ENCODE assay signal across 16 cellular contexts in genomic region chr12:13176257-13176656, GRCh38. TPM values are rescaled to one million over a fixed set of nuclear protein-coding genes. Genes with fewer than 3 reads are reported as not detected.
DNase-seq lines count a peak whose midpoint lies in the region; ATAC-seq and TF ChIP-seq lines count a peak whose summit lies in the region.
"Had no signal": no experiment of that assay in that cellular context is flagged by ENCODE, and none has a peak within 500 bp of the region (broad histone marks: within the 10 kb centered on the region; RNA-seq: fewer than 3 reads in every experiment).

No MANE protein-coding gene starts in this region.

- H3K4me1 ChIP-seq in RWPE2 (ENCODE audit: insufficient read depth, poor library complexity, severe bottlenecking) (peaks cover 60% of the 10 kb centered on the region), mucosa of descending colon (ENCODE audit: low read depth) (no peaks in the 10 kb centered on the region)

- intact Hi-C loops in mucosa of descending colon (cut with DNase I, micrococcal nuclease): no loop called here

- H3K9me3 Mint-ChIP-seq in HFFc6: no peaks in the 10 kb centered on the region
- H3K9me3 Mint-ChIP-seq in nephron: no peaks in the 10 kb centered on the region
- H3K9me3 Mint-ChIP-seq in activated naive CD4-positive, alpha-beta T cell treated with anti-CD3 and anti-CD28 coated beads, Interleukin-2, amount 10 ng/mL, durations not matched to agents 7 days and 5 days: no peaks in the 10 kb centered on the region
- H3K9me3 Mint-ChIP-seq: CD8-positive, alpha-beta T cell; GM23338 had no signal

- TF ChIP-seq CTCF in HFFc6 (IDR thresholded peaks at IDR 0.05) (no peak), RWPE2 (IDR thresholded peaks at IDR 0.05; ENCODE audit: poor library complexity, severe bottlenecking) (no peak), nephron (IDR thresholded peaks at IDR 0.05; ENCODE audit: unreplicated experiment in 3 of 3) (no peak), mucosa of descending colon (IDR thresholded peaks at IDR 0.05) (no peak)

- peak overlapping the region; percentile 5; the same call in 1 of the 2 replicates for H3K4me3 Mint-ChIP-seq in HFFc6
- no peak overlapping the region for H3K4me3 Mint-ChIP-seq in nephron
- H3K4me3 Mint-ChIP-seq in activated naive CD4-positive, alpha-beta T cell treated with anti-CD3 and anti-CD28 coated beads, Interleukin-2, amount 10 ng/mL, durations not matched to agents 7 days and 5 days: no peak overlapping the region
- H3K4me3 Mint-ChIP-seq: CD8-positive, alpha-beta T cell; GM23338 had no signal

- H3K4me1 Mint-ChIP-seq in HFFc6 (ENCODE audit: low read depth): peaks cover 89% of the 10 kb centered on the region
- peaks cover 84% of the 10 kb centered on the region for H3K4me1 Mint-ChIP-seq in nephron
- peaks cover 65% of the 10 kb centered on the region for H3K4me1 Mint-ChIP-seq in activated naive CD4-positive, alpha-beta T cell treated with anti-CD3 and anti-CD28 coated beads, Interleukin-2, amount 10 ng/mL, durations not matched to agents 7 days and 5 days

- H3K27ac Mint-ChIP-seq in HFFc6 (peak overlapping the region; percentile 62; the same call in 1 of the 2 replicates), nephron (peak overlapping the region; percentile 18 to 99 (median 43))
- no peak overlapping the region for H3K27ac Mint-ChIP-seq in activated naive CD4-positive, alpha-beta T cell treated with anti-CD3 and anti-CD28 coated beads, Interleukin-2, amount 10 ng/mL, durations not matched to agents 7 days and 5 days
- H3K27ac Mint-ChIP-seq: CD8-positive, alpha-beta T cell; GM23338 had no signal

- no peaks in the 10 kb centered on the region for H3K27me3 ChIP-seq in RWPE2 (ENCODE audit: insufficient read depth, poor library complexity, severe bottlenecking)
- H3K27me3 ChIP-seq: BLaER1, Peyer's patch had no signal

- no peak overlapping the region for H3K4me3 ChIP-seq in RWPE2 (ENCODE audit: severe bottlenecking)
- no peak overlapping the region for H3K4me3 ChIP-seq in mucosa of descending colon
- H3K4me3 ChIP-seq: BLaER1, GM23338, Peyer's patch had no signal

- CTCF ChIA-PET in activated naive CD4-positive, alpha-beta T cell treated with anti-CD3 and anti-CD28 coated beads, Interleukin-2, amount 10 ng/mL, durations not matched to agents 7 days and 5 days (lab: Charles Lee): interaction anchor here (0.7 kb wide), 1 partner anchor 11 kb away, joined by 3 read pairs; no protein-coding TSS in a partner anchor

- H3K36me3 Mint-ChIP-seq in HFFc6 (ENCODE audit: low read depth): no peaks in the 10 kb centered on the region
- H3K36me3 Mint-ChIP-seq in nephron (ENCODE audit: low read depth): no peaks in the 10 kb centered on the region
- no peaks in the 10 kb centered on the region for H3K36me3 Mint-ChIP-seq in activated naive CD4-positive, alpha-beta T cell treated with anti-CD3 and anti-CD28 coated beads, Interleukin-2, amount 10 ng/mL, durations not matched to agents 7 days and 5 days
- H3K36me3 Mint-ChIP-seq: CD8-positive, alpha-beta T cell had no signal

- ATAC-seq in RWPE2 (ENCODE audit: low read depth) (no peak), esophagus mucosa (peak; percentile 50), mucosa of descending colon (no peak)
- ATAC-seq: CD8-positive, alpha-beta T cell; GM23338; Right ventricle myocardium inferior had no signal

- no peaks in the 10 kb centered on the region for H3K36me3 ChIP-seq in RWPE2 (ENCODE audit: low read depth)
- no peaks in the 10 kb centered on the region for H3K36me3 ChIP-seq in mucosa of descending colon (ENCODE audit: low read depth)
- H3K36me3 ChIP-seq: BLaER1, Peyer's patch had no signal

- H3K9me3 ChIP-seq in RWPE2 (ENCODE audit: severe bottlenecking) (no peaks in the 10 kb centered on the region), mucosa of descending colon (no peaks in the 10 kb centered on the region)
- H3K9me3 ChIP-seq: BLaER1, Peyer's patch had no signal

- H3K27ac ChIP-seq in RWPE2 (ENCODE audit: poor library complexity, severe bottlenecking): peak overlapping the region; percentile 83
- H3K27ac ChIP-seq: BLaER1, Peyer's patch had no signal

- no peak for DNase-seq in HFFc6
- no peak for DNase-seq in RWPE2 (ENCODE audit: low spot score)
- no peak for DNase-seq in NCI-H526 (lab: John Stamatoyannopoulos, UW)
- no peak for DNase-seq in activated naive CD4-positive, alpha-beta T cell treated with anti-CD3 and anti-CD28 coated beads, Interleukin-2, amount 10 ng/mL, durations not matched to agents 7 days and 5 days
- no peak for DNase-seq in mucosa of descending colon
- DNase-seq in inferior parietal cortex (ENCODE audit: extremely low spot score): no peak
- DNase-seq: CD8-positive, alpha-beta T cell; KG1; NCI-H1694 treated with DMSO at 0.1 percent for 48 hours; NCI-H2227 treated with DMSO at 0.1 percent for 48 hours; Peyer's patch had no signal

- H3K27me3 Mint-ChIP-seq in HFFc6 (ENCODE audit: insufficient read depth) (no peaks in the 10 kb centered on the region), nephron (ENCODE audit: low read depth) (peaks cover 4% of the 10 kb centered on the region)
- peaks cover 61% of the 10 kb centered on the region for H3K27me3 Mint-ChIP-seq in activated naive CD4-positive, alpha-beta T cell treated with anti-CD3 and anti-CD28 coated beads, Interleukin-2, amount 10 ng/mL, durations not matched to agents 7 days and 5 days

RNA-seq across cellular contexts. Expression of gene EMP1, which starts 20.3 kb away (rescaled TPM):
- total RNA-seq in HFFc6 (2021; fragmentation: NEBNext Ultra II Directional; extraction: Animal tissue kit (Norgen Biotek cat#: 25700)): 100 to 1,000 TPM; 217 to 417 (median 356) TPM
- total RNA-seq in esophagus mucosa (1,972 TPM), mucosa of descending colon (100 to 1,000 TPM; 245 to 680 (median 667) TPM)
